ENCODE assay signal across 8 cellular contexts in the genomic region with DNA sequence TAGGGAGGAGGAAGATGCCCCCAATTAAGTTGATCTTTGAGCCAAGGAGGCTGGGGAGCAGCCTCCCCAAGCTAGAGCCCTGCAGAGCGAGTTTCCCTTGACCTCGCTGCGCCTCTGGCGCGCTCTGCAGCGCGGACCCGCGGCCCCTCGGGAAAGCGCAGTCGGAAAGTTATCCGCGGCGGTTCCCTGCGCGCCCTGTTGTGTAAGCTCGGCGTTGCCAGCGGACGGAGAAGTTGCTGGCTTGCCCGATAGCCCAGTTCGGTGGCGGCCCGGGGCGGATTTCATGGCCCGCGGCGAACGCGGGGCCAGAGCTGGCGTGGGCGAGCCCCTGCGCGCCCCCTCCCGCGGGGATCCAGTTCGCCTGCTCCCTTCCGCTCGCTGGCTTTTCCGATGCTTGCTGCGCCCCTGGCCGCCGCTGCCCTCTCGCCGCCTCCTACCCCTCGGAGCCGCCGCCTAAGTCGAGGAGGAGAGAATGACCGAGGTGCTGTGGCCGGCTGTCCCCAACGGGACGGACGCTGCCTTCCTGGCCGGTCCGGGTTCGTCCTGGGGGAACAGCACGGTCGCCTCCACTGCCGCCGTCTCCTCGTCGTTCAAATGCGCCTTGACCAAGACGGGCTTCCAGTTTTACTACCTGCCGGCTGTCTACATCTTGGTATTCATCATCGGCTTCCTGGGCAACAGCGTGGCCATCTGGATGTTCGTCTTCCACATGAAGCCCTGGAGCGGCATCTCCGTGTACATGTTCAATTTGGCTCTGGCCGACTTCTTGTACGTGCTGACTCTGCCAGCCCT. TPM values are rescaled to one million over a fixed set of nuclear protein-coding genes. Genes with fewer than 3 reads are reported as not detected.
DNase-seq lines count a peak whose midpoint lies in the region; ATAC-seq and TF ChIP-seq lines count a peak whose summit lies in the region.

No MANE protein-coding gene starts in this region.

- H3K4me1 ChIP-seq in OCI-LY7 (ENCODE audit: insufficient read depth, low read length, poor library complexity, severe bottlenecking) (no peaks in the 10 kb centered on the region), breast epithelium (no peaks in the 10 kb centered on the region), spleen (peaks cover 0 to 30% (median 17%) of the 10 kb centered on the region in 6 donors)

- POLR2A ChIA-PET in OCI-LY7 (lab: Charles Lee), result no interaction called here

- no TSS peak for BruUV-seq in OCI-LY7 (replicated peaks; lab: Mats Ljungman, UMichigan)

- H3K4me3 Mint-ChIP-seq in CD14-positive monocyte, result peak overlapping the region; percentile 96 to 99

- peaks cover 38% of the 10 kb centered on the region for H3K4me1 Mint-ChIP-seq in CD14-positive monocyte

- intact Hi-C loops in CD14-positive monocyte (cut with micrococcal nuclease) (loop anchor here in 1 of 2 donors (10.0 kb wide), 1 partner anchor 59 kb away; no protein-coding TSS in a partner anchor), OCI-LY7 (cut with micrococcal nuclease; ENCODE audit: unreplicated experiment) (no loop called here), breast epithelium (cut with DNase I; ENCODE audit: low total_unique reads) (no loop called here), spleen (cut with DNase I; ENCODE audit: low total_unique reads) (no loop called here)

- peaks cover 0 to 7% (median 2%) of the 10 kb centered on the region in 3 donors for H3K27me3 Mint-ChIP-seq in CD14-positive monocyte (ENCODE audit: low read depth in 3 of 3)

- ATAC-seq in GM18867 (IDR thresholded peaks at IDR 0.05; ENCODE audit: unreplicated experiment) (peak; percentile 61), HG03064 (IDR thresholded peaks at IDR 0.05; ENCODE audit: low read depth, unreplicated experiment) (peak; percentile 56)

- no peak for TF ChIP-seq POLR2A in breast epithelium (IDR thresholded peaks at IDR 0.05)
- TF ChIP-seq POLR2A in spleen (IDR thresholded peaks at IDR 0.05), result no peak

- peak overlapping the region; percentile 65; the same call in 1 of the 2 replicates for H2AFZ ChIP-seq in OCI-LY7 (ENCODE audit: low read length)

- H3K36me3 ChIP-seq in OCI-LY7 (ENCODE audit: insufficient read depth, low read length), result no peaks in the 10 kb centered on the region
- no peaks in the 10 kb centered on the region for H3K36me3 ChIP-seq in breast epithelium
- H3K36me3 ChIP-seq in spleen, result no peaks in the 10 kb centered on the region

- H3K36me3 Mint-ChIP-seq in CD14-positive monocyte, result peaks cover 4 to 13% of the 10 kb centered on the region in 2 donors

- CTCF ChIA-PET in OCI-LY7 (lab: Charles Lee; ENCODE audit: unreplicated experiment), result no interaction called here

- peak overlapping the region; percentile 68 to 90 (median 82) for H3K27ac Mint-ChIP-seq in CD14-positive monocyte

- no peaks in the 10 kb centered on the region for H3K79me2 ChIP-seq in OCI-LY7 (ENCODE audit: insufficient read depth, low read depth, low read length)

- no peaks in the 10 kb centered on the region for H3K27me3 ChIP-seq in breast epithelium
- H3K27me3 ChIP-seq in spleen (replicated peaks in 1 of 7), result peaks cover 0 to 35% (median 12%) of the 10 kb centered on the region in 7 donors

- H3K9me3 Mint-ChIP-seq in CD14-positive monocyte, result no peaks in the 10 kb centered on the region

- H4K20me1 ChIP-seq in OCI-LY7 (ENCODE audit: insufficient read depth, low read length), result no peaks in the 10 kb centered on the region

- no peaks in the 10 kb centered on the region for H3K9me3 ChIP-seq in OCI-LY7 (ENCODE audit: low read length)
- H3K9me3 ChIP-seq in breast epithelium, result no peaks in the 10 kb centered on the region
- no peaks in the 10 kb centered on the region for H3K9me3 ChIP-seq in spleen

- no peaks in the 10 kb centered on the region for H3K9me2 ChIP-seq in OCI-LY7 (ENCODE audit: insufficient read depth, low read length)

- H3K4me2 ChIP-seq in OCI-LY7 (ENCODE audit: low read length), result peak overlapping the region; percentile 57; the same call in 1 of the 2 replicates

- no peak overlapping the region for H3K27ac ChIP-seq in OCI-LY7 (ENCODE audit: low read depth, low read length, poor library complexity, severe bottlenecking)
- peak overlapping the region; percentile 12 to 56 for H3K27ac ChIP-seq in breast epithelium
- peak overlapping the region in 7 of 8 donors; percentile 22 to 84 (median 73) for H3K27ac ChIP-seq in spleen

- DNase-seq in CD14-positive monocyte (ENCODE audit: low spot score), result peak; percentile 74
- no peak for DNase-seq in OCI-LY7 (ENCODE audit: low spot score)
- peak in 1 of 2 donors; percentile 52 for DNase-seq in breast epithelium (ENCODE audit: low spot score in 2 of 2)
- peak; percentile 30 for DNase-seq in inferior parietal cortex (ENCODE audit: extremely low spot score)
- peak; percentile 84 for DNase-seq in spleen
- no peak for DNase-seq in activated effector memory CD4-positive, alpha-beta T cell treated with Interleukin-2 at 50 U/mL for 16 hours

- H3K4me3 ChIP-seq in OCI-LY7 (ENCODE audit: low read depth, low read length, poor library complexity, severe bottlenecking), result peak overlapping the region; percentile 58
- H3K4me3 ChIP-seq in breast epithelium, result peak overlapping the region; percentile 72 to 84 (median 73)
- H3K4me3 ChIP-seq in spleen, result peak overlapping the region; percentile 59 to 86 (median 71)

- TF ChIP-seq CTCF in CD14-positive monocyte (IDR thresholded peaks at IDR 0.05) (peak; percentile 49), OCI-LY7 (conservative IDR thresholded peaks at IDR 0.05; ENCODE audit: low read length) (no peak), breast epithelium (IDR thresholded peaks at IDR 0.05) (no peak), spleen (IDR thresholded peaks at IDR 0.05 in 8 of 11, conservative IDR thresholded peaks at IDR 0.05 in 3 of 11) (no peak)

- WGBS in spleen, 5 donors, result 2 to 8% (median 3%) methylated on average over 37 to 74 of the region's 74 CpGs

RNA-seq across cellular contexts. Expression of gene P2RY1, which starts 0.6 kb away (rescaled TPM):
- polyA plus RNA-seq in CD14-positive monocyte (under 1 TPM in 1 of 2 donors, not detected in 1; 0.16 TPM), spleen (1 to 10 TPM in 1 of 3 donors, under 1 TPM in 2; 0.39 to 1.3 (median 0.50) TPM)
- total RNA-seq in OCI-LY7 (2014; rRNA removed; shearing (Covaris generic)), result not detected in 2 replicates
- total RNA-seq in OCI-LY7 (2022) (not detected in 2 replicates), breast epithelium (10 to 100 TPM in 1 of 3 donors, 1 to 10 TPM in 1, under 1 TPM in 1; 0.98 to 10.9 (median 1.2) TPM), spleen (10 to 100 TPM in 2 of 7 donors, 1 to 10 TPM in 5; 2.8 to 12.8 (median 8.8) TPM)

Comparison
In these comparisons a context has a peak if more than half of its experiments do, and no peak if none do; other contexts are left out.
1. DNase-seq: peak in CD14-positive monocyte (single experiment), inferior parietal cortex (single experiment) and spleen (single experiment); none in OCI-LY7 (single experiment) and activated effector memory CD4-positive, alpha-beta T cell treated with Interleukin-2 at 50 U/mL for 16 hours (single experiment).
2. Peak in every context shown above with its lines, with median percentiles within 50 percentile points of each other: H3K4me3 ChIP-seq.